In genomic region chr19:53597023-53597422, GRCh38 we compare ENCODE assay signal across 1 cellular context.
TF ChIP-seq lines count a peak whose summit lies in the region.

No MANE protein-coding gene starts in this region.

TF ChIP-seq in GM23338, 12 proteins besides CTCF, POLR2A, EP300 and RAD21 (continued from another document):
- TF ChIP-seq, protein P1, sequence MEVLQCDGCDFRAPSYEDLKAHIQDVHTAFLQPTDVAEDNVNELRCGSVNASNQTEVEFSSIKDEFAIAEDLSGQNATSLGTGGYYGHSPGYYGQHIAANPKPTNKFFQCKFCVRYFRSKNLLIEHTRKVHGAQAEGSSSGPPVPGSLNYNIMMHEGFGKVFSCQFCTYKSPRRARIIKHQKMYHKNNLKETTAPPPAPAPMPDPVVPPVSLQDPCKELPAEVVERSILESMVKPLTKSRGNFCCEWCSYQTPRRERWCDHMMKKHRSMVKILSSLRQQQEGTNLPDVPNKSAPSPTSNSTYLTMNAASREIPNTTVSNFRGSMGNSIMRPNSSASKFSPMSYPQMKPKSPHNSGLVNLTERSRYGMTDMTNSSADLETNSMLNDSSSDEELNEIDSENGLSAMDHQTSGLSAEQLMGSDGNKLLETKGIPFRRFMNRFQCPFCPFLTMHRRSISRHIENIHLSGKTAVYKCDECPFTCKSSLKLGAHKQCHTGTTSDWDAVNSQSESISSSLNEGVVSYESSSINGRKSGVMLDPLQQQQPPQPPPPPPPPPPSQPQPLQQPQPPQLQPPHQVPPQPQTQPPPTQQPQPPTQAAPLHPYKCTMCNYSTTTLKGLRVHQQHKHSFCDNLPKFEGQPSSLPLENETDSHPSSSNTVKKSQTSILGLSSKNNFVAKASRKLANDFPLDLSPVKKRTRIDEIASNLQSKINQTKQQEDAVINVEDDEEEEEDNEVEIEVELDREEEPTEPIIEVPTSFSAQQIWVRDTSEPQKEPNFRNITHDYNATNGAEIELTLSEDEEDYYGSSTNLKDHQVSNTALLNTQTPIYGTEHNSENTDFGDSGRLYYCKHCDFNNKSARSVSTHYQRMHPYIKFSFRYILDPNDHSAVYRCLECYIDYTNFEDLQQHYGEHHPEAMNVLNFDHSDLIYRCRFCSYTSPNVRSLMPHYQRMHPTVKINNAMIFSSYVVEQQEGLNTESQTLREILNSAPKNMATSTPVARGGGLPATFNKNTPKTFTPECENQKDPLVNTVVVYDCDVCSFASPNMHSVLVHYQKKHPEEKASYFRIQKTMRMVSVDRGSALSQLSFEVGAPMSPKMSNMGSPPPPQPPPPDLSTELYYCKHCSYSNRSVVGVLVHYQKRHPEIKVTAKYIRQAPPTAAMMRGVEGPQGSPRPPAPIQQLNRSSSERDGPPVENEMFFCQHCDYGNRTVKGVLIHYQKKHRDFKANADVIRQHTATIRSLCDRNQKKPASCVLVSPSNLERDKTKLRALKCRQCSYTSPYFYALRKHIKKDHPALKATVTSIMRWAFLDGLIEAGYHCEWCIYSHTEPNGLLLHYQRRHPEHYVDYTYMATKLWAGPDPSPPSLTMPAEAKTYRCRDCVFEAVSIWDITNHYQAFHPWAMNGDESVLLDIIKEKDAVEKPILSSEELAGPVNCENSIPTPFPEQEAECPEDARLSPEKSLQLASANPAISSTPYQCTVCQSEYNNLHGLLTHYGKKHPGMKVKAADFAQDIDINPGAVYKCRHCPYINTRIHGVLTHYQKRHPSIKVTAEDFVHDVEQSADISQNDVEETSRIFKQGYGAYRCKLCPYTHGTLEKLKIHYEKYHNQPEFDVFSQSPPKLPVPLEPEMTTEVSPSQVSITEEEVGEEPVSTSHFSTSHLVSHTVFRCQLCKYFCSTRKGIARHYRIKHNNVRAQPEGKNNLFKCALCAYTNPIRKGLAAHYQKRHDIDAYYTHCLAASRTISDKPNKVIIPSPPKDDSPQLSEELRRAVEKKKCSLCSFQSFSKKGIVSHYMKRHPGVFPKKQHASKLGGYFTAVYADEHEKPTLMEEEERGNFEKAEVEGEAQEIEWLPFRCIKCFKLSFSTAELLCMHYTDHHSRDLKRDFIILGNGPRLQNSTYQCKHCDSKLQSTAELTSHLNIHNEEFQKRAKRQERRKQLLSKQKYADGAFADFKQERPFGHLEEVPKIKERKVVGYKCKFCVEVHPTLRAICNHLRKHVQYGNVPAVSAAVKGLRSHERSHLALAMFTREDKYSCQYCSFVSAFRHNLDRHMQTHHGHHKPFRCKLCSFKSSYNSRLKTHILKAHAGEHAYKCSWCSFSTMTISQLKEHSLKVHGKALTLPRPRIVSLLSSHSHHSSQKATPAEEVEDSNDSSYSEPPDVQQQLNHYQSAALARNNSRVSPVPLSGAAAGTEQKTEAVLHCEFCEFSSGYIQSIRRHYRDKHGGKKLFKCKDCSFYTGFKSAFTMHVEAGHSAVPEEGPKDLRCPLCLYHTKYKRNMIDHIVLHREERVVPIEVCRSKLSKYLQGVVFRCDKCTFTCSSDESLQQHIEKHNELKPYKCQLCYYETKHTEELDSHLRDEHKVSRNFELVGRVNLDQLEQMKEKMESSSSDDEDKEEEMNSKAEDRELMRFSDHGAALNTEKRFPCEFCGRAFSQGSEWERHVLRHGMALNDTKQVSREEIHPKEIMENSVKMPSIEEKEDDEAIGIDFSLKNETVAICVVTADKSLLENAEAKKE (CRISPR knock-in tag; IDR thresholded peaks at IDR 0.05), result no peak
- TF ChIP-seq ZNF331 (CRISPR knock-in tag; IDR thresholded peaks at IDR 0.05; ENCODE audit: low read depth) (no peak), EZH2phosphoT487 (IDR thresholded peaks at IDR 0.05; ENCODE audit: unreplicated experiment) (no peak), ETS1 (IDR thresholded peaks at IDR 0.05) (no peak), NANOG (IDR thresholded peaks at IDR 0.05; ENCODE audit: borderline replicate concordance) (no peak), EZH2 (IDR thresholded peaks at IDR 0.05; ENCODE audit: low read depth, unreplicated experiment) (no peak)
